In genomic region chr5:61329729-61330128, GRCh38 we compare ENCODE assay signal across 8 cellular contexts. TPM values are rescaled to one million over a fixed set of nuclear protein-coding genes. Genes with fewer than 3 reads are reported as not detected.
DNase-seq lines count a peak whose midpoint lies in the region; ATAC-seq and TF ChIP-seq lines count a peak whose summit lies in the region.

No MANE protein-coding gene starts in this region.

- CTCF ChIA-PET in AG04450 (lab: Charles Lee): interaction anchor here (0.7 to 3.5 kb wide), 9 partner anchors 16 to 371 kb away, joined by 3 to 35 read pairs (median 4); no protein-coding TSS in a partner anchor

- no peak overlapping the region for H3K27ac Mint-ChIP-seq in activated naive CD8-positive, alpha-beta T cell treated with anti-CD3 and anti-CD28 coated beads, Interleukin-2, amount 50 U/mL, for 24 hours

- peaks cover 42% of the 10 kb centered on the region for H3K4me1 Mint-ChIP-seq in activated naive CD8-positive, alpha-beta T cell treated with anti-CD3 and anti-CD28 coated beads, Interleukin-2, amount 50 U/mL, for 24 hours

- H3K4me1 ChIP-seq in HUES48 (ENCODE audit: control insufficient read depth, insufficient read depth, low read length): peaks cover 37% of the 10 kb centered on the region
- H3K4me1 ChIP-seq in lower lobe of right lung: peaks cover 23% of the 10 kb centered on the region

- H3K27me3 ChIP-seq in AG04450 (ENCODE audit: control insufficient read depth, insufficient read depth, low read length) (no peaks in the 10 kb centered on the region), HUES48 (ENCODE audit: control insufficient read depth, insufficient read depth, low read length) (peaks cover 79% of the 10 kb centered on the region), lower lobe of right lung (ENCODE audit: low read depth) (no peaks in the 10 kb centered on the region)

- no peaks in the 10 kb centered on the region; the same call in 1 of the 2 replicates for H3K9me3 ChIP-seq in AG04450 (ENCODE audit: control insufficient read depth, insufficient read depth, low read length)
- no peaks in the 10 kb centered on the region for H3K9me3 ChIP-seq in HUES48 (ENCODE audit: control insufficient read depth, insufficient read depth, low read length)
- no peaks in the 10 kb centered on the region for H3K9me3 ChIP-seq in lower lobe of right lung

- intact Hi-C loops in lower lobe of right lung (cut with DNase I): no loop called here

- POLR2A ChIA-PET in AG04450 (lab: Yijun Ruan, JAX): interaction anchor here (1.5 to 3.4 kb wide), 3 partner anchors 23 to 167 kb away, joined by 4 to 48 read pairs (median 15); partner anchors contain the start of gene SMIM15

- no peaks in the 10 kb centered on the region for H3K36me3 ChIP-seq in HUES48 (ENCODE audit: control insufficient read depth, insufficient read depth, low read length)
- H3K36me3 ChIP-seq in lower lobe of right lung: no peaks in the 10 kb centered on the region

- no peaks in the 10 kb centered on the region for H3K9me3 Mint-ChIP-seq in activated naive CD8-positive, alpha-beta T cell treated with anti-CD3 and anti-CD28 coated beads, Interleukin-2, amount 50 U/mL, for 24 hours

- ATAC-seq in activated naive CD8-positive, alpha-beta T cell treated with anti-CD3 and anti-CD28 coated beads, Interleukin-2, amount 50 U/mL, for 24 hours: peak; percentile 16
- ATAC-seq in lower lobe of right lung (no peak), GM21576 (IDR thresholded peaks at IDR 0.05; ENCODE audit: unreplicated experiment) (no peak)

- H3K4me3 Mint-ChIP-seq in activated naive CD8-positive, alpha-beta T cell treated with anti-CD3 and anti-CD28 coated beads, Interleukin-2, amount 50 U/mL, for 24 hours: peak overlapping the region; percentile 70

- DNase-seq in AG04450 (ENCODE audit: low read depth, low spot score) (no peak), lower lobe of right lung (no peak), NCI-H2107 (lab: John Stamatoyannopoulos, UW) (no peak), NCI-H1436 (lab: John Stamatoyannopoulos, UW) (no peak), NCI-H774 (lab: John Stamatoyannopoulos, UW) (no peak)
- no peak for DNase-seq in activated naive CD8-positive, alpha-beta T cell treated with anti-CD3 and anti-CD28 coated beads, Interleukin-2, amount 50 U/mL, for 24 hours

- H3K27me3 Mint-ChIP-seq in activated naive CD8-positive, alpha-beta T cell treated with anti-CD3 and anti-CD28 coated beads, Interleukin-2, amount 50 U/mL, for 24 hours: peaks cover 23% of the 10 kb centered on the region

- H3K9ac ChIP-seq in HUES48 (ENCODE audit: low read depth, low read length): no peak overlapping the region

- TF ChIP-seq CTCF in AG04450 (IDR thresholded peaks at IDR 0.05; ENCODE audit: low read depth, low read length) (no peak), lower lobe of right lung (IDR thresholded peaks at IDR 0.05) (no peak)

- peak overlapping the region; percentile 68 for H3K27ac ChIP-seq in AG04450 (ENCODE audit: low read depth, low read length)
- no peak overlapping the region for H3K27ac ChIP-seq in HUES48 (ENCODE audit: low read depth, low read length)
- H3K27ac ChIP-seq in lower lobe of right lung: peak overlapping the region; percentile 94

- peaks cover 4% of the 10 kb centered on the region for H3K36me3 Mint-ChIP-seq in activated naive CD8-positive, alpha-beta T cell treated with anti-CD3 and anti-CD28 coated beads, Interleukin-2, amount 50 U/mL, for 24 hours (ENCODE audit: low read depth)

- H3K4me3 ChIP-seq in AG04450 (ENCODE audit: low read depth, low read length) (peak overlapping the region; percentile 84), HUES48 (ENCODE audit: low read depth, low read length) (peak overlapping the region; percentile 80), lower lobe of right lung (peak overlapping the region; percentile 89)

RNA-seq across cellular contexts. Expression of gene ZSWIM6, which starts 2.3 kb away (rescaled TPM):
- polyA plus RNA-seq in AG04450 (2011; rRNA removed): 18.6 and 18.9 TPM in 2 replicates
- 46.3 and 48.7 TPM in 2 replicates for polyA minus RNA-seq in AG04450 (2011; rRNA and poly(A)+ RNA removed)
- 18.1 TPM for total RNA-seq in lower lobe of right lung
